ENCODE assay signal across 8 cellular contexts in genomic region chr3:134485075-134485536, GRCh38. TPM values are rescaled to one million over a fixed set of nuclear protein-coding genes. Genes with fewer than 3 reads are reported as not detected.
A peak's percentile ranks its signal among the peaks of the same experiment; 100 is the strongest.
DNase-seq lines count a peak whose midpoint lies in the region; ATAC-seq and TF ChIP-seq lines count a peak whose summit lies in the region.

No MANE protein-coding gene starts in this region.

- H3K27me3 Mint-ChIP-seq in progenitor cell of endocrine pancreas: no peaks in the 10 kb centered on the region

- TF ChIP-seq EP300 in gastroesophageal sphincter (IDR thresholded peaks at IDR 0.05): no peak

- H3K36me3 ChIP-seq in WERI-Rb-1 (peaks cover 40% of the 10 kb centered on the region), gastroesophageal sphincter (peaks cover 0 to 28% of the 10 kb centered on the region in 2 donors)

- peak overlapping the region; percentile 97 for H3K27ac Mint-ChIP-seq in progenitor cell of endocrine pancreas

- H3K4me3 Mint-ChIP-seq in progenitor cell of endocrine pancreas (ENCODE audit: low read depth): peak overlapping the region; percentile 99

- ATAC-seq in GM19372 (IDR thresholded peaks at IDR 0.05; ENCODE audit: low read depth, unreplicated experiment) (peak; percentile 6), gastroesophageal sphincter (no peak)

- no peaks in the 10 kb centered on the region for H3K27me3 ChIP-seq in WERI-Rb-1 (ENCODE audit: insufficient read depth, low read depth, severe bottlenecking)
- H3K27me3 ChIP-seq in gastroesophageal sphincter: no peaks in the 10 kb centered on the region

- TF ChIP-seq CTCF in WERI-Rb-1 (IDR thresholded peaks at IDR 0.05; ENCODE audit: low read depth, low read length) (no peak), gastroesophageal sphincter (IDR thresholded peaks at IDR 0.05) (no peak), progenitor cell of endocrine pancreas (IDR thresholded peaks at IDR 0.05; ENCODE audit: unreplicated experiment) (no peak)

- DNase-seq in DMS53 treated with DMSO at 0.1 percent for 48 hours (lab: John Stamatoyannopoulos, UW; ENCODE audit: unreplicated experiment): peak; percentile 26
- peak; percentile 45 for DNase-seq in HK-2 (ENCODE audit: unreplicated experiment)
- peak; percentile 26 for DNase-seq in WERI-Rb-1
- DNase-seq in progenitor cell of endocrine pancreas (ENCODE audit: low spot score, unreplicated experiment): no peak
- DNase-seq in AG08396 (ENCODE audit: low spot score): no peak
- DNase-seq in globus pallidus (ENCODE audit: low spot score): no peak

- peaks cover 24% of the 10 kb centered on the region for H3K4me1 Mint-ChIP-seq in progenitor cell of endocrine pancreas (ENCODE audit: low read depth)

- peak overlapping the region; percentile 100 for H3K27ac ChIP-seq in WERI-Rb-1
- H3K27ac ChIP-seq in gastroesophageal sphincter: peak overlapping the region; percentile 92 to 96 (median 94)

- peaks cover 0 to 51% (median 9%) of the 10 kb centered on the region in 3 donors for H3K4me1 ChIP-seq in gastroesophageal sphincter

- no peak for TF ChIP-seq POLR2A in gastroesophageal sphincter (IDR thresholded peaks at IDR 0.05)

- H3K36me3 Mint-ChIP-seq in progenitor cell of endocrine pancreas (ENCODE audit: insufficient read depth): peaks cover 17% of the 10 kb centered on the region

- WGBS in gastroesophageal sphincter (ENCODE audit: low coverage in 1 of 2), 2 donors: 0 to 1% methylated on average over 10 to 11 of the region's 14 CpGs

- H3K4me3 ChIP-seq in WERI-Rb-1 (ENCODE audit: low read depth, low read length) (peak overlapping the region; percentile 75), gastroesophageal sphincter (peak overlapping the region; percentile 81 to 88)

- H3K9me3 ChIP-seq in WERI-Rb-1 (ENCODE audit: severe bottlenecking) (no peaks in the 10 kb centered on the region), gastroesophageal sphincter (no peaks in the 10 kb centered on the region)

- no peaks in the 10 kb centered on the region for H3K9me3 Mint-ChIP-seq in progenitor cell of endocrine pancreas (ENCODE audit: low read depth)

RNA-seq across cellular contexts. Expression of gene ANAPC13, which starts 0.7 kb away (rescaled TPM):
- total RNA-seq in gastroesophageal sphincter (10 to 100 TPM; 56.4 to 84.7 (median 66.5) TPM), progenitor cell of endocrine pancreas (63.9 and 67.0 TPM in 2 replicates)

RNA-seq across cellular contexts. Expression of gene CEP63, which starts 0.8 kb away (rescaled TPM):
- total RNA-seq in gastroesophageal sphincter (10 to 100 TPM; 17.9 to 30.1 (median 25.9) TPM), progenitor cell of endocrine pancreas (24.7 and 25.7 TPM in 2 replicates)

Comparison
In these comparisons a context has a peak if more than half of its experiments do, and no peak if none do; other contexts are left out.
1. DNase-seq: peak in DMS53 treated with DMSO at 0.1 percent for 48 hours (single experiment), HK-2 (single experiment) and WERI-Rb-1 (single experiment); none in progenitor cell of endocrine pancreas (single experiment), AG08396 (single experiment) and globus pallidus (single experiment).